1 cellular context compared by ENCODE assay signal in genomic region chr5:137344723-137345322, GRCh38.
TF ChIP-seq lines count a peak whose summit lies in the region.

No MANE protein-coding gene starts in this region.

TF ChIP-seq in liver, 16 proteins besides CTCF, POLR2A, EP300 and RAD21 (continued from another document):
- TF ChIP-seq JUND (IDR thresholded peaks at IDR 0.05) (no peak), RXRA (IDR thresholded peaks at IDR 0.05) (no peak)
